In genomic region chr10:124461642-124462347, GRCh38 we compare ENCODE assay signal across 8 cellular contexts. TPM values are rescaled to one million over a fixed set of nuclear protein-coding genes. Genes with fewer than 3 reads are reported as not detected.
A peak's percentile ranks its signal among the peaks of the same experiment; 100 is the strongest.
DNase-seq lines count a peak whose midpoint lies in the region; ATAC-seq and TF ChIP-seq lines count a peak whose summit lies in the region.

Gene LHPP (plus strand): TSS chr10:124461823. CDS start chr10:124461863, 40 bp downstream.

- H3K9ac ChIP-seq in H9 (ENCODE audit: extremely low read depth, insufficient read length, low read length): no peak within 1 kb of the TSS
- peak within 1 kb of the TSS; percentile 86 for H3K9ac ChIP-seq in adipocyte (ENCODE audit: low read length)

- H3K4me1 Mint-ChIP-seq in H9 (peaks cover 39 to 54% of the 10 kb centered on the region in 2 experiments), type B pancreatic cell (ENCODE audit: unreplicated experiment) (peaks cover 23% of the 10 kb centered on the region)

- H3K36me3 ChIP-seq in adipocyte (ENCODE audit: control insufficient read depth, insufficient read depth, low read length, severe bottlenecking): no peaks in the 10 kb centered on the region
- H3K36me3 ChIP-seq in heart right ventricle: no peaks in the 10 kb centered on the region

- no peaks in the 10 kb centered on the region for H3K79me1 ChIP-seq in H9 (ENCODE audit: insufficient read depth, low read depth, low read length, poor library complexity, severe bottlenecking)

- peak within 1 kb of the TSS; percentile 92 for H2AFZ ChIP-seq in H9 (ENCODE audit: low read length)

- H3T11ph ChIP-seq in H9 (ENCODE audit: low read length): no peak within 1 kb of the TSS

- DNase-seq in GM10248 (ENCODE audit: extremely low spot score) (peak; percentile 95), H9 (peak; percentile 83), M059J (ENCODE audit: low read depth) (peak; percentile 78), SW480 (ENCODE audit: low spot score) (peak; percentile 70), adipocyte (ENCODE audit: low read depth) (peak; percentile 89), heart right ventricle (peak; percentile 80 to 90), posterior vena cava (ENCODE audit: low spot score) (peak; percentile 96), type B pancreatic cell (ENCODE audit: extremely low spot score, unreplicated experiment) (peak; percentile 87)

- H3K27me3 ChIP-seq in H9 (ENCODE audit: insufficient read depth, low read length) (no peaks in the 10 kb centered on the region), adipocyte (replicated peaks; ENCODE audit: control insufficient read depth, insufficient read depth, low read length) (peaks cover 12% of the 10 kb centered on the region), heart right ventricle (peaks cover 0 to 1% (median 0%) of the 10 kb centered on the region in 7 donors)

- H2BK5ac ChIP-seq in H9 (ENCODE audit: insufficient read length, low read length): no peak within 1 kb of the TSS

- H3K27ac ChIP-seq in H9 (ENCODE audit: insufficient read length, low read depth, low read length) (no peak within 1 kb of the TSS), heart right ventricle (peak within 1 kb of the TSS; percentile 31 to 92 (median 86))

- peaks cover 2 to 5% (median 5%) of the 10 kb centered on the region in 3 experiments; a peak in 6 of 7 replicates for H3K36me3 Mint-ChIP-seq in H9 (ENCODE audit: insufficient read depth in 1 of 3, low read depth in 3 of 3)
- no peaks in the 10 kb centered on the region for H3K36me3 Mint-ChIP-seq in type B pancreatic cell

- H3K4me1 ChIP-seq in H9 (ENCODE audit: insufficient read depth, low read length) (peaks cover 10% of the 10 kb centered on the region; the same call in 1 of the 2 replicates), adipocyte (ENCODE audit: control insufficient read depth, insufficient read depth, low read length) (peaks cover 10% of the 10 kb centered on the region), heart right ventricle (peaks cover 0 to 31% (median 15%) of the 10 kb centered on the region in 9 donors)

- intact Hi-C loops in heart right ventricle (cut with DNase I): no loop called here
- intact Hi-C loops in posterior vena cava (cut with DNase I): loop anchor here in 1 of 2 donors (1.0 kb wide), 1 partner anchor 43 kb away; the partner anchor contains the start of gene OAT

- no peak within 1 kb of the TSS for H3K4ac ChIP-seq in H9 (ENCODE audit: low read depth, low read length)

- H2BK12ac ChIP-seq in H9 (ENCODE audit: insufficient read length, low read depth, low read length): no peak within 1 kb of the TSS

- H3K27ac Mint-ChIP-seq in H9 (peak within 1 kb of the TSS in 2 of 3 experiments; percentile 54 to 89; a peak in 5 of 7 replicates), type B pancreatic cell (peak within 1 kb of the TSS; percentile 84)

- TF ChIP-seq CTCF in GM10248 (IDR thresholded peaks at IDR 0.05; ENCODE audit: control extremely low read depth, extremely low read depth, low read depth, missing control alignments) (no peak), H9 (conservative IDR thresholded peaks at IDR 0.05) (peak; percentile 48; the same call in 2 of the 3 replicates), heart right ventricle (IDR thresholded peaks at IDR 0.05) (peak; percentile 35 to 75 (median 53)), type B pancreatic cell (conservative IDR thresholded peaks at IDR 0.05) (peak; percentile 73)

- H3K56ac ChIP-seq in H9 (ENCODE audit: insufficient read length, low read depth, low read length): no peak within 1 kb of the TSS

- no peaks in the 10 kb centered on the region for H3K79me2 ChIP-seq in H9 (ENCODE audit: insufficient read depth, low read length)

- H3K23me2 ChIP-seq in H9 (ENCODE audit: insufficient read length, low read depth, low read length, poor library complexity, severe bottlenecking): peaks cover 3% of the 10 kb centered on the region

- H3K9me3 ChIP-seq in H9 (ENCODE audit: control insufficient read depth, low read depth, low read length) (no peaks in the 10 kb centered on the region), adipocyte (ENCODE audit: control insufficient read depth, low read length) (no peaks in the 10 kb centered on the region), heart right ventricle (no peaks in the 10 kb centered on the region)

- POLR2A ChIA-PET in GM10248 (lab: Yijun Ruan, JAX): no interaction called here

- H3K27me3 Mint-ChIP-seq in H9 (ENCODE audit: low read depth) (peaks cover 17% of the 10 kb centered on the region), type B pancreatic cell (peaks cover 5% of the 10 kb centered on the region)

- H2BK20ac ChIP-seq in H9 (ENCODE audit: low read depth, low read length, poor library complexity, severe bottlenecking): no peak within 1 kb of the TSS

- H3K4me3 ChIP-seq in adipocyte (ENCODE audit: low read length): peak within 1 kb of the TSS; percentile 86
- H3K4me3 ChIP-seq in heart right ventricle: peak within 1 kb of the TSS; percentile 4 to 83 (median 70)

- no peak within 1 kb of the TSS for H2BK15ac ChIP-seq in H9 (ENCODE audit: low read depth, low read length)

- CTCF ChIA-PET in GM10248 (lab: Yijun Ruan, JAX): interaction anchor here (0.8 to 1.8 kb wide), 5 partner anchors 12 to 73 kb away, joined by 3 to 5 read pairs (median 4); no protein-coding TSS in a partner anchor

- peak within 1 kb of the TSS; percentile 82 to 91 for H3K4me3 Mint-ChIP-seq in H9
- peak within 1 kb of the TSS; percentile 94 for H3K4me3 Mint-ChIP-seq in type B pancreatic cell

- WGBS in H9 (ENCODE audit: extremely low coverage, insufficient read length, low lambda C conversion rate): no CpG with 5 or more reads among the region's 81 CpGs
- WGBS in heart right ventricle, 2 donors: 1% methylated on average over 78 to 81 of the region's 81 CpGs

- H4K8ac ChIP-seq in H9 (replicated peaks; ENCODE audit: insufficient read length, low read depth, low read length): no peak within 1 kb of the TSS

- no peaks in the 10 kb centered on the region; a peak in 1 of 5 replicates for H3K9me3 Mint-ChIP-seq in H9
- no peaks in the 10 kb centered on the region for H3K9me3 Mint-ChIP-seq in type B pancreatic cell

- H4K5ac ChIP-seq in H9 (ENCODE audit: insufficient read length, low read depth, low read length): no peak within 1 kb of the TSS

- ATAC-seq in heart right ventricle: peak; percentile 92 to 99 (median 96)

- no peak within 1 kb of the TSS for H3K18ac ChIP-seq in H9 (ENCODE audit: insufficient read length, low read depth, low read length)

- H3K23ac ChIP-seq in H9 (ENCODE audit: insufficient read length, low read depth, low read length): no peak within 1 kb of the TSS

- H2BK120ac ChIP-seq in H9 (ENCODE audit: low read depth, low read length, poor library complexity, severe bottlenecking): no peak within 1 kb of the TSS

- H4K20me1 ChIP-seq in H9 (ENCODE audit: control insufficient read depth, insufficient read depth, insufficient read length): no peaks in the 10 kb centered on the region

- H3K4me2 ChIP-seq in H9 (ENCODE audit: insufficient read depth, insufficient read length, low read length): peak within 1 kb of the TSS; percentile 47

- H4K91ac ChIP-seq in H9 (ENCODE audit: insufficient read length, low read depth, low read length): no peak within 1 kb of the TSS

- no peak within 1 kb of the TSS for H2AK5ac ChIP-seq in H9 (ENCODE audit: insufficient read length, low read length)

- H3K14ac ChIP-seq in H9 (ENCODE audit: insufficient read depth, low read length): peak within 1 kb of the TSS; percentile 84; the same call in 1 of the 2 replicates

RNA-seq across cellular contexts. Expression of gene LHPP, which starts in this region (rescaled TPM):
- total RNA-seq in H9 (2021) (25.1 and 29.6 TPM in 2 replicates), heart right ventricle (10 to 100 TPM in 9 of 10 donors, 1 to 10 TPM in 1; 9.5 to 20.5 (median 13.8) TPM), posterior vena cava (10 to 100 TPM; 11.9 to 13.0 TPM), type B pancreatic cell (ENCODE audit: low replicate concordance) (12.7 and 13.6 TPM in 2 replicates)
- total RNA-seq in M059J (2014; rRNA removed; shearing (Covaris generic)): 10.5 and 17.3 TPM in 2 replicates
- 1 to 10 TPM; 4.2 to 5.4 TPM for polyA plus RNA-seq in heart right ventricle
